In genomic region chr3:99842826-99843589, GRCh38 we compare ENCODE assay signal across 9 cellular contexts. TPM values are rescaled to one million over a fixed set of nuclear protein-coding genes. Genes with fewer than 3 reads are reported as not detected.
DNase-seq lines count a peak whose midpoint lies in the region; ATAC-seq, FAIRE-seq and TF ChIP-seq lines count a peak whose summit lies in the region.
"Had no signal": no experiment of that assay in that cellular context is flagged by ENCODE, and none has a peak within 500 bp of the region (broad histone marks: within the 10 kb centered on the region; RNA-seq: fewer than 3 reads in every experiment).

No MANE protein-coding gene starts in this region.

- H3K36me3 ChIP-seq in uterus = no peaks in the 10 kb centered on the region

- H3K27ac ChIP-seq in uterus = peak overlapping the region; percentile 80 to 87

- no peak for TF ChIP-seq POLR2A in uterus (IDR thresholded peaks at IDR 0.05)

- intact Hi-C loops in uterus (cut with DNase I; ENCODE audit: low total_unique reads) = no loop called here

- peaks cover 21% of the 10 kb centered on the region for H3K4me1 Mint-ChIP-seq in activated T-cell treated with anti-CD3 and anti-CD28 coated beads, Interleukin-2, amount 50 U/mL, for 24 hours (ENCODE audit: low read depth)

- H3K27me3 ChIP-seq in uterus = no peaks in the 10 kb centered on the region

- H3K27ac Mint-ChIP-seq in activated T-cell treated with anti-CD3 and anti-CD28 coated beads, Interleukin-2, amount 50 U/mL, for 24 hours = no peak overlapping the region

- H3K27me3 Mint-ChIP-seq in activated T-cell treated with anti-CD3 and anti-CD28 coated beads, Interleukin-2, amount 50 U/mL, for 24 hours = no peaks in the 10 kb centered on the region
- H3K27me3 Mint-ChIP-seq: CD4-positive, CD25-positive, alpha-beta regulatory T cell had no signal

- ATAC-seq in HG02938 (IDR thresholded peaks at IDR 0.05; ENCODE audit: unreplicated experiment) = peak; percentile 64

- no peak overlapping the region for H3K4me3 Mint-ChIP-seq in activated T-cell treated with anti-CD3 and anti-CD28 coated beads, Interleukin-2, amount 50 U/mL, for 24 hours
- H3K4me3 Mint-ChIP-seq: CD4-positive, CD25-positive, alpha-beta regulatory T cell had no signal

- FAIRE-seq in colon (lab: Jason Lieb, UNC) = peak; percentile 31

- H3K9me3 ChIP-seq in uterus = no peaks in the 10 kb centered on the region

- peak; percentile 71 to 80 (median 75) for TF ChIP-seq CTCF in uterus (IDR thresholded peaks at IDR 0.05)

- peaks cover 10% of the 10 kb centered on the region for H3K36me3 Mint-ChIP-seq in activated T-cell treated with anti-CD3 and anti-CD28 coated beads, Interleukin-2, amount 50 U/mL, for 24 hours (ENCODE audit: low read depth)
- H3K36me3 Mint-ChIP-seq: CD4-positive, CD25-positive, alpha-beta regulatory T cell had no signal

- no peak overlapping the region for H3K4me3 ChIP-seq in uterus

- no peaks in the 10 kb centered on the region for H3K9me3 Mint-ChIP-seq in activated T-cell treated with anti-CD3 and anti-CD28 coated beads, Interleukin-2, amount 50 U/mL, for 24 hours
- H3K9me3 Mint-ChIP-seq: CD4-positive, CD25-positive, alpha-beta regulatory T cell had no signal

- peak; percentile 27 for DNase-seq in NCI-H1436 (lab: John Stamatoyannopoulos, UW)
- no peak for DNase-seq in NCI-H1436 treated with DMSO at 0.1 percent for 48 hours (lab: John Stamatoyannopoulos, UW)
- DNase-seq in NCI-H774 (lab: John Stamatoyannopoulos, UW) = peak; percentile 48
- DNase-seq in lung microvascular endothelial cell (ENCODE audit: low read depth in 2 of 2) = peak; percentile 68 to 86
- no peak for DNase-seq in uterus
- no peak for DNase-seq in activated T-cell treated with anti-CD3 and anti-CD28 coated beads, Interleukin-2, amount 50 U/mL, for 24 hours

- peaks cover 5 to 6% of the 10 kb centered on the region in 2 donors for H3K4me1 ChIP-seq in uterus

RNA-seq across cellular contexts. Expression of gene CMSS1, which starts 25.3 kb away (rescaled TPM):
- total RNA-seq in lung microvascular endothelial cell = 3.0 and 5.4 TPM in 2 replicates
- total RNA-seq in uterus = 10 to 100 TPM in 3 of 4 donors, 1 to 10 TPM in 1; 1.8 to 41.2 (median 17.0) TPM

Comparison
In these comparisons a context has a peak if more than half of its experiments do, and no peak if none do; other contexts are left out.
1. DNase-seq: peak in NCI-H1436 (single experiment), NCI-H774 (single experiment) and lung microvascular endothelial cell (2 of 2); none in NCI-H1436 treated with DMSO at 0.1 percent for 48 hours (single experiment), uterus (0 of 2) and activated T-cell treated with anti-CD3 and anti-CD28 coated beads, Interleukin-2, amount 50 U/mL, for 24 hours (single experiment).